9 cellular contexts compared by ENCODE assay signal in genomic region chr6:123715243-123715863, GRCh38.
DNase-seq lines count a peak whose midpoint lies in the region; ATAC-seq, FAIRE-seq and TF ChIP-seq lines count a peak whose summit lies in the region.
"Had no signal": no experiment of that assay in that cellular context is flagged by ENCODE, and none has a peak within 500 bp of the region (broad histone marks: within the 10 kb centered on the region; RNA-seq: fewer than 3 reads in every experiment).

No MANE protein-coding gene starts in this region.

- H3K9me3 ChIP-seq in small intestine (ENCODE audit: control insufficient read depth, low read depth): no peaks in the 10 kb centered on the region

- H3K4me1 ChIP-seq in small intestine (ENCODE audit: control insufficient read depth in 2 of 2, insufficient read depth in 1 of 2, low read depth in 1 of 2, low read length in 1 of 2): peaks cover 0 to 1% of the 10 kb centered on the region in 2 donors

- WGBS in small intestine, 3 donors: 25 to 49% (median 38%) methylated on average over 5 of the region's 5 CpGs

- H3K27me3 ChIP-seq in small intestine (ENCODE audit: control insufficient read depth in 2 of 2, insufficient read depth in 2 of 2, low read length in 2 of 2): no peaks in the 10 kb centered on the region

- peak; percentile 56 for ATAC-seq in GM19023 (IDR thresholded peaks at IDR 0.05; ENCODE audit: unreplicated experiment)

- no peak for FAIRE-seq in small intestine (lab: Jason Lieb, UNC)
- FAIRE-seq: colon had no signal

- DNase-seq in AG09319 (ENCODE audit: extremely low read depth, low read depth): peak; percentile 1
- DNase-seq in HT1080 (ENCODE audit: low read depth): peak; percentile 30
- peak; percentile 35 for DNase-seq in RPMI8226
- DNase-seq in foreskin melanocyte: peak; percentile 38
- DNase-seq in small intestine: peak; percentile 64
- DNase-seq in activated CD4-positive, alpha-beta T cell treated with anti-CD3 and anti-CD28 coated beads, Interleukin-2, amount 50 U/mL, for 4 hours: no peak
- DNase-seq in MV-4-11 (lab: John Stamatoyannopoulos, UW): no peak

- H3K4me3 ChIP-seq in small intestine (ENCODE audit: low read depth in 1 of 2, low read length in 2 of 2): no peak overlapping the region

- TF ChIP-seq CTCF in AG09319 (IDR thresholded peaks at IDR 0.05; ENCODE audit: low read depth, low read length): peak; percentile 39

- H3K36me3 ChIP-seq in small intestine (ENCODE audit: control insufficient read depth in 2 of 2, insufficient read depth in 2 of 2, low read length in 2 of 2): no peaks in the 10 kb centered on the region

- no peak overlapping the region for H3K27ac ChIP-seq in small intestine (ENCODE audit: low read depth in 1 of 2, low read length in 1 of 2)

Comparison
In these comparisons a context has a peak if more than half of its experiments do, and no peak if none do; other contexts are left out.
1. DNase-seq: peak in AG09319 (single experiment), HT1080 (single experiment), RPMI8226 (single experiment), foreskin melanocyte (single experiment) and small intestine (single experiment); none in activated CD4-positive, alpha-beta T cell treated with anti-CD3 and anti-CD28 coated beads, Interleukin-2, amount 50 U/mL, for 4 hours (0 of 2) and MV-4-11 (single experiment).